ENCODE assay signal across 2 cellular contexts in genomic region chr3:128493221-128494151, GRCh38.
TF ChIP-seq lines count a peak whose summit lies in the region.

No MANE protein-coding gene starts in this region.

TF ChIP-seq in GM23338, 12 proteins besides CTCF, POLR2A, EP300 and RAD21 (continued from another document):
- no peak for TF ChIP-seq ZNF331 (CRISPR knock-in tag; IDR thresholded peaks at IDR 0.05; ENCODE audit: low read depth)

TF ChIP-seq in GM12891, 5 proteins besides CTCF, POLR2A, EP300 and RAD21 (continued from another document):
- TF ChIP-seq TAF1 (IDR thresholded peaks at IDR 0.05; ENCODE audit: low read depth, low read length) (no peak), PAX5 (IDR thresholded peaks at IDR 0.05; ENCODE audit: insufficient read depth, low read length, severe bottlenecking) (no peak), SPI1 (IDR thresholded peaks at IDR 0.05; ENCODE audit: low read depth, low read length) (no peak)
